In genomic region chr5:31855527-31855862, GRCh38 we compare ENCODE assay signal across 9 cellular contexts.
DNase-seq lines count a peak whose midpoint lies in the region; ATAC-seq and TF ChIP-seq lines count a peak whose summit lies in the region.
"Had no signal": no experiment of that assay in that cellular context is flagged by ENCODE, and none has a peak within 500 bp of the region (broad histone marks: within the 10 kb centered on the region; RNA-seq: fewer than 3 reads in every experiment).

No MANE protein-coding gene starts in this region.

- DNase-seq in HFF-Myc (ENCODE audit: extremely low read depth, low read depth) (no peak), breast epithelium (ENCODE audit: low spot score in 2 of 2) (no peak), gastrocnemius medialis (no peak), mesenteric fat pad (ENCODE audit: low spot score) (no peak), foreskin melanocyte (no peak)
- no peak for DNase-seq in activated effector memory CD4-positive, alpha-beta T cell treated with anti-CD3 and anti-CD28 coated beads, Interleukin-2, amount 50 U/mL, for 16 hours
- DNase-seq: NCI-H1417 treated with DMSO at 0.1 percent for 48 hours had no signal

- H3K27ac ChIP-seq in breast epithelium = peak overlapping the region; percentile 61 to 78
- peak overlapping the region; percentile 56 to 74 (median 68) for H3K27ac ChIP-seq in gastrocnemius medialis

- intact Hi-C loops in breast epithelium (cut with DNase I; ENCODE audit: low total_unique reads) (no loop called here), gastrocnemius medialis (cut with DNase I; ENCODE audit: low total_unique reads) (no loop called here)

- TF ChIP-seq POLR2A in breast epithelium (IDR thresholded peaks at IDR 0.05) (no peak), gastrocnemius medialis (IDR thresholded peaks at IDR 0.05) (no peak)

- ATAC-seq in gastrocnemius medialis = no peak
- ATAC-seq in HG02884 (IDR thresholded peaks at IDR 0.05; ENCODE audit: unreplicated experiment) = no peak

- no peak for TF ChIP-seq CTCF in HFF-Myc (IDR thresholded peaks at IDR 0.05; ENCODE audit: low read depth, low read length, missing control alignments)
- TF ChIP-seq CTCF in breast epithelium (IDR thresholded peaks at IDR 0.05) = no peak
- TF ChIP-seq CTCF in gastrocnemius medialis (IDR thresholded peaks at IDR 0.05 in 4 of 5, conservative IDR thresholded peaks at IDR 0.05 in 1 of 5) = no peak

- H3K9me3 ChIP-seq in breast epithelium (peaks cover 21 to 22% of the 10 kb centered on the region in 2 donors), iPS-18c (ENCODE audit: control insufficient read depth, insufficient read depth, low read length) (peaks cover 3% of the 10 kb centered on the region), gastrocnemius medialis (peaks cover 0 to 11% (median 5%) of the 10 kb centered on the region in 3 donors)

- H3K4me1 ChIP-seq in breast epithelium = no peaks in the 10 kb centered on the region
- H3K4me1 ChIP-seq in gastrocnemius medialis = peaks cover 8 to 20% of the 10 kb centered on the region in 2 donors

- in situ Hi-C loops in gastrocnemius medialis (cut with MboI; ENCODE audit: low sequenced_read_pairs in 4 of 4) = no loop called here

- H3K36me3 ChIP-seq in breast epithelium = no peaks in the 10 kb centered on the region
- no peaks in the 10 kb centered on the region for H3K36me3 ChIP-seq in gastrocnemius medialis

- H3K4me3 ChIP-seq in HFF-Myc (replicated peaks; ENCODE audit: low read depth, low read length) (peak overlapping the region; percentile 43), breast epithelium (peak overlapping the region; percentile 45 to 86 (median 72)), iPS-18c (ENCODE audit: insufficient read depth, low read depth, low read length) (peak overlapping the region; percentile 79), gastrocnemius medialis (peak overlapping the region; percentile 59 to 65 (median 62))

- no peaks in the 10 kb centered on the region for H3K27me3 ChIP-seq in breast epithelium
- peaks cover 17 to 30% (median 19%) of the 10 kb centered on the region in 3 donors for H3K27me3 ChIP-seq in gastrocnemius medialis
